In genomic region chr2:121309801-121310200, GRCh38 we compare ENCODE assay signal across 12 cellular contexts. TPM values are rescaled to one million over a fixed set of nuclear protein-coding genes. Genes with fewer than 3 reads are reported as not detected.
DNase-seq lines count a peak whose midpoint lies in the region; ATAC-seq, FAIRE-seq and TF ChIP-seq lines count a peak whose summit lies in the region.
"Had no signal": no experiment of that assay in that cellular context is flagged by ENCODE, and none has a peak within 500 bp of the region (broad histone marks: within the 10 kb centered on the region; RNA-seq: fewer than 3 reads in every experiment).

No MANE protein-coding gene starts in this region.

- ATAC-seq in HG03159 (IDR thresholded peaks at IDR 0.05; ENCODE audit: unreplicated experiment) = peak; percentile 96
- no peak for ATAC-seq in K562
- ATAC-seq in stimulated activated effector memory CD8-positive, alpha-beta T cell treated with anti-CD3 and anti-CD28 coated beads, Interleukin-12 subunit alpha, Interleukin-12 subunit beta, amount 100 ng/mL, for 72 hours = peak; percentile 70
- ATAC-seq in GM19328 (IDR thresholded peaks at IDR 0.05; ENCODE audit: unreplicated experiment) = no peak

- H3K27ac Mint-ChIP-seq in activated CD4-positive, alpha-beta T cell treated with anti-CD3 and anti-CD28 coated beads, Interleukin-2, amount 10 ng/mL, durations not matched to agents 24 days and 14 days = no peak overlapping the region
- H3K27ac Mint-ChIP-seq in stimulated activated effector memory CD8-positive, alpha-beta T cell treated with anti-CD3 and anti-CD28 coated beads, Interleukin-12 subunit alpha, Interleukin-12 subunit beta, amount 100 ng/mL, for 72 hours = peak overlapping the region; percentile 9
- H3K27ac Mint-ChIP-seq: activated T-helper 2 cell treated with anti-CD3 and anti-CD28 coated beads, Interferon-gamma antibody, Interleukin-2, Interleukin-4, amounts not matched to agents 10 μg/mL and 5 μg/mL and 100 μg/mL, durations not matched to agents 14 hours and 24 hours and 36 hours had no signal

- dilution Hi-C loops in mammary epithelial cell (cut with HindIII; ENCODE audit: low sequenced_read_pairs) = loop anchor here (25.0 kb wide), 1 partner anchor 222 kb away; no protein-coding TSS in a partner anchor

- H3K27me3 ChIP-seq in K562 (ENCODE audit: control insufficient read depth in 2 of 2, insufficient read depth in 2 of 2, low read length in 2 of 2) = peaks cover 0 to 10% of the 10 kb centered on the region in 2 experiments; a peak in 3 of 5 replicates
- H3K27me3 ChIP-seq in mammary epithelial cell (ENCODE audit: insufficient read depth, low read length) = no peaks in the 10 kb centered on the region
- H3K27me3 ChIP-seq: right lobe of liver had no signal

- peaks cover 46% of the 10 kb centered on the region for H3K27me3 Mint-ChIP-seq in activated CD4-positive, alpha-beta T cell treated with anti-CD3 and anti-CD28 coated beads, Interleukin-2, amount 10 ng/mL, durations not matched to agents 24 days and 14 days

- POLR2A ChIA-PET in K562 (lab: Yijun Ruan, JAX) = no interaction called here

- WGBS in K562 (ENCODE audit: insufficient coverage, low coverage, missing lambda C conversion rate) = 0% methylated on average over 3 of the region's 3 CpGs
- WGBS in mammary epithelial cell (ENCODE audit: low coverage, missing lambda C conversion rate) = 85% methylated on average over 3 of the region's 3 CpGs

- H3K9me1 ChIP-seq in K562 (ENCODE audit: control insufficient read depth, insufficient read depth, low read length) = no peaks in the 10 kb centered on the region

- BruUV-seq in K562 (replicated peaks; lab: Mats Ljungman, UMichigan) (no TSS peak), mammary epithelial cell (replicated peaks; lab: Mats Ljungman, UMichigan) (no TSS peak)

- no peak overlapping the region for H3K27ac ChIP-seq in K562 (ENCODE audit: extremely low read depth, low read depth, low read length)
- H3K27ac ChIP-seq in mammary epithelial cell (ENCODE audit: insufficient read depth, low read depth, low read length) = no peak overlapping the region
- H3K27ac ChIP-seq: right lobe of liver had no signal

- CTCF ChIA-PET in K562 (lab: Yijun Ruan, JAX; ENCODE audit: low intra/inter-chr PET ratio) = no interaction called here
- CTCF ChIA-PET in mammary epithelial cell (lab: Charles Lee; ENCODE audit: low non-redundant PET) = no interaction called here

- no peak for TF ChIP-seq POLR2A in K562 (conservative IDR thresholded peaks at IDR 0.05)

- TF ChIP-seq EP300 in K562 (IDR thresholded peaks at IDR 0.05; ENCODE audit: low read length) = no peak

- H3K4me3 ChIP-seq in K562 (no peak overlapping the region), mammary epithelial cell (replicated peaks in 1 of 3; ENCODE audit: insufficient read depth in 1 of 3, low read depth in 2 of 3, low read length in 3 of 3) (no peak overlapping the region)
- H3K4me3 ChIP-seq: right lobe of liver had no signal

- no peak for TF ChIP-seq RAD21 in K562 (CRISPR knock-in tag; conservative IDR thresholded peaks at IDR 0.05 in 1 of 2, IDR thresholded peaks at IDR 0.05 in 1 of 2)

- H3K4me1 Mint-ChIP-seq in activated CD4-positive, alpha-beta T cell treated with anti-CD3 and anti-CD28 coated beads, Interleukin-2, amount 10 ng/mL, durations not matched to agents 24 days and 14 days = peaks cover 5% of the 10 kb centered on the region
- peaks cover 13% of the 10 kb centered on the region for H3K4me1 Mint-ChIP-seq in stimulated activated effector memory CD8-positive, alpha-beta T cell treated with anti-CD3 and anti-CD28 coated beads, Interleukin-12 subunit alpha, Interleukin-12 subunit beta, amount 100 ng/mL, for 72 hours

- no peaks in the 10 kb centered on the region for H3K9me3 ChIP-seq in K562 (replicated peaks; ENCODE audit: control insufficient read depth, insufficient read depth, low read depth, low read length)
- H3K9me3 ChIP-seq in mammary epithelial cell (replicated peaks; ENCODE audit: insufficient read depth, low read length) = no peaks in the 10 kb centered on the region

- no peak for TF ChIP-seq CTCF in K562 (IDR thresholded peaks at IDR 0.05 in 2 of 3, conservative IDR thresholded peaks at IDR 0.05 in 1 of 3; ENCODE audit: insufficient read depth in 2 of 3, low read depth in 1 of 3, low read length in 3 of 3)
- TF ChIP-seq CTCF in mammary epithelial cell (conservative IDR thresholded peaks at IDR 0.05 in 1 of 2, IDR thresholded peaks at IDR 0.05 in 1 of 2; ENCODE audit: extremely low read depth in 1 of 2, insufficient read depth in 1 of 2, low read depth in 1 of 2, low read length in 2 of 2) = no peak

- in situ Hi-C loops in K562 (cut with MboI) = no loop called here
- in situ Hi-C loops in mammary epithelial cell (cut with MboI; ENCODE audit: low sequenced_read_pairs in 2 of 2) = no loop called here

- intact Hi-C loops in activated CD4-positive, alpha-beta T cell treated with anti-CD3 and anti-CD28 coated beads, Interleukin-2, amount 10 ng/mL, durations not matched to agents 24 days and 14 days (cut with micrococcal nuclease) = no loop called here
- intact Hi-C loops in K562 (cut with micrococcal nuclease) (no loop called here), mammary epithelial cell (cut with micrococcal nuclease) (no loop called here)

- H3K4me1 ChIP-seq in K562 (replicated peaks in 1 of 2; ENCODE audit: control insufficient read depth in 2 of 2, insufficient read depth in 2 of 2, low read length in 2 of 2) = no peaks in the 10 kb centered on the region
- no peaks in the 10 kb centered on the region for H3K4me1 ChIP-seq in mammary epithelial cell (ENCODE audit: insufficient read depth, low read length)
- H3K4me1 ChIP-seq: right lobe of liver had no signal

- H3K9ac ChIP-seq in K562 (ENCODE audit: insufficient read depth in 1 of 2, low read depth in 2 of 2, low read length in 2 of 2) (no peak overlapping the region), mammary epithelial cell (ENCODE audit: insufficient read depth, low read length) (no peak overlapping the region)

- H3K36me3 Mint-ChIP-seq in activated CD4-positive, alpha-beta T cell treated with anti-CD3 and anti-CD28 coated beads, Interleukin-2, amount 10 ng/mL, durations not matched to agents 24 days and 14 days (ENCODE audit: low read depth) = no peaks in the 10 kb centered on the region
- no peaks in the 10 kb centered on the region for H3K36me3 Mint-ChIP-seq in stimulated activated effector memory CD8-positive, alpha-beta T cell treated with anti-CD3 and anti-CD28 coated beads, Interleukin-12 subunit alpha, Interleukin-12 subunit beta, amount 100 ng/mL, for 72 hours

- FAIRE-seq in K562 (lab: Jason Lieb, UNC) = no peak
- FAIRE-seq: islet of Langerhans had no signal

- H3K4me2 ChIP-seq in K562 (ENCODE audit: insufficient read depth, low read length) (no peak overlapping the region), mammary epithelial cell (ENCODE audit: insufficient read depth, low read depth, low read length) (no peak overlapping the region)

- H2AFZ ChIP-seq in K562 (ENCODE audit: low read depth, low read length) = no peak overlapping the region
- H2AFZ ChIP-seq in mammary epithelial cell (ENCODE audit: low read depth, low read length) = no peak overlapping the region

- DNase-seq in activated CD4-positive, alpha-beta T cell treated with anti-CD3 and anti-CD28 coated beads, Interleukin-2, amount 10 ng/mL, durations not matched to agents 24 days and 14 days = peak; percentile 63
- no peak for DNase-seq in activated CD4-positive, alpha-beta T cell treated with anti-CD3 and anti-CD28 coated beads for 48 hours
- DNase-seq in K562 (ENCODE audit: extremely low read depth in 1 of 4, low spot score in 3 of 4) (peak in 1 of 4 experiments; percentile 3), NCI-H2196 treated with DMSO at 0.1 percent for 48 hours (lab: John Stamatoyannopoulos, UW; ENCODE audit: unreplicated experiment) (no peak), mammary epithelial cell (no peak)
- DNase-seq in stimulated activated effector memory CD8-positive, alpha-beta T cell treated with anti-CD3 and anti-CD28 coated beads, Interleukin-12 subunit alpha, Interleukin-12 subunit beta, amount 100 ng/mL, for 72 hours (ENCODE audit: low spot score in 2 of 2) = no peak

- H3K9me3 Mint-ChIP-seq in activated CD4-positive, alpha-beta T cell treated with anti-CD3 and anti-CD28 coated beads, Interleukin-2, amount 10 ng/mL, durations not matched to agents 24 days and 14 days = no peaks in the 10 kb centered on the region
- H3K9me3 Mint-ChIP-seq in stimulated activated effector memory CD8-positive, alpha-beta T cell treated with anti-CD3 and anti-CD28 coated beads, Interleukin-12 subunit alpha, Interleukin-12 subunit beta, amount 100 ng/mL, for 72 hours = no peaks in the 10 kb centered on the region
- H3K9me3 Mint-ChIP-seq: activated T-helper 2 cell treated with anti-CD3 and anti-CD28 coated beads, Interferon-gamma antibody, Interleukin-2, Interleukin-4, amounts not matched to agents 10 μg/mL and 5 μg/mL and 100 μg/mL, durations not matched to agents 14 hours and 24 hours and 36 hours had no signal

- H3K79me2 ChIP-seq in K562 (ENCODE audit: control insufficient read depth, insufficient read depth, low read length) = no peaks in the 10 kb centered on the region
- no peaks in the 10 kb centered on the region for H3K79me2 ChIP-seq in mammary epithelial cell (ENCODE audit: insufficient read depth, low read length)

- no peak overlapping the region for H3K4me3 Mint-ChIP-seq in activated CD4-positive, alpha-beta T cell treated with anti-CD3 and anti-CD28 coated beads, Interleukin-2, amount 10 ng/mL, durations not matched to agents 24 days and 14 days
- no peak overlapping the region for H3K4me3 Mint-ChIP-seq in stimulated activated effector memory CD8-positive, alpha-beta T cell treated with anti-CD3 and anti-CD28 coated beads, Interleukin-12 subunit alpha, Interleukin-12 subunit beta, amount 100 ng/mL, for 72 hours

- H3K36me3 ChIP-seq in K562 (ENCODE audit: control insufficient read depth, insufficient read depth, low read length) (no peaks in the 10 kb centered on the region), mammary epithelial cell (ENCODE audit: insufficient read depth, low read length) (no peaks in the 10 kb centered on the region)
- H3K36me3 ChIP-seq: right lobe of liver had no signal

- H4K20me1 ChIP-seq in K562 (replicated peaks; ENCODE audit: control insufficient read depth, insufficient read depth, low read length) (no peaks in the 10 kb centered on the region; the same call in 1 of the 2 replicates), mammary epithelial cell (ENCODE audit: insufficient read depth, low read length) (no peaks in the 10 kb centered on the region)

RNA-seq across cellular contexts. Expression of gene TFCP2L1, which starts 24.8 kb away (rescaled TPM):
- total RNA-seq in activated CD4-positive, alpha-beta T cell treated with anti-CD3 and anti-CD28 coated beads, Interleukin-2, amount 10 ng/mL, durations not matched to agents 24 days and 14 days = 0.12 TPM in 1 of 2 replicates, not detected in the other
- 0.83 and 0.92 TPM in 2 replicates for total RNA-seq in K562 (2011; cell fraction: chromatin; rRNA removed; ENCODE audit: low replicate concordance)
- total RNA-seq in K562 (2011; cell fraction: nucleolus; rRNA removed) = 0.33 and 0.53 TPM in 2 replicates
- total RNA-seq in K562 (2011; cell fraction: nucleoplasm; rRNA removed) = 0.73 and 1.1 TPM in 2 replicates
- 0.45 and 0.49 TPM in 2 replicates for total RNA-seq in K562 (2014; rRNA removed)
- total RNA-seq in K562 (2014; rRNA removed; fragmentation: Illumina TruSeq; extraction: Trizol) = 0.44 and 0.45 TPM in 2 replicates
- 0.34 and 0.36 TPM in 2 replicates for total RNA-seq in K562 (2015; rRNA removed; fragmentation: Illumina TruSeq; extraction: Trizol)
- total RNA-seq in K562 (2021) = 1.00 and 1.1 TPM in 2 replicates
- polyA plus RNA-seq in K562 (2011; rRNA removed) = 0.26 and 0.54 TPM in 2 replicates
- 0.56 and 1.3 TPM in 2 replicates for polyA plus RNA-seq in K562 (2011; cell fraction: cytosol; rRNA removed)
- polyA plus RNA-seq in K562 (2011; cell fraction: nucleus; rRNA removed) = 0.87 and 1.6 TPM in 2 replicates
- polyA plus RNA-seq in K562 (2012) = 0.27 and 1.2 TPM in 2 replicates
- 0.51 and 0.58 TPM in 2 replicates for polyA plus RNA-seq in K562 (2014; fragmentation: Illumina TruSeq; extraction: Trizol)
- polyA plus RNA-seq in K562 (2014; fragmentation: Nextera tagmentation; extraction: Ambion mirVana) = under 1 TPM; 0.08 to 0.15 TPM
- polyA plus RNA-seq in K562 (2014; rRNA removed) = 0.42 and 0.74 TPM in 2 replicates
- polyA minus RNA-seq in K562 (2011; rRNA and poly(A)+ RNA removed) = 0.51 and 0.74 TPM in 2 replicates
- polyA minus RNA-seq in K562 (2011; cell fraction: cytosol; rRNA and poly(A)+ RNA removed) = 0.48 and 0.73 TPM in 2 replicates
- polyA minus RNA-seq in K562 (2011; cell fraction: nucleus; rRNA and poly(A)+ RNA removed) = 0.22 and 0.27 TPM in 2 replicates
- total RNA-seq in mammary epithelial cell = 100 to 1,000 TPM in 1 of 2 donors, 10 to 100 TPM in 1; 50.5 to 174 TPM
- 62.2 TPM for polyA plus RNA-seq in mammary epithelial cell
- polyA minus RNA-seq in mammary epithelial cell = 543 TPM
- total RNA-seq: activated T-helper 2 cell treated with anti-CD3 and anti-CD28 coated beads, Interferon-gamma antibody, Interleukin-2, Interleukin-4, amounts not matched to agents 10 μg/mL and 5 μg/mL and 100 μg/mL, durations not matched to agents 14 hours and 24 hours and 36 hours; T-helper 1 cell treated with Interleukin-12 subunit alpha and Interleukin-12 subunit beta and Interleukin-4 antibody, amounts not matched to agents 30 ng/mL and 1 ng/mL, for 36 hours had no signal

Comparison
In these comparisons a context has a peak if more than half of its experiments do, and no peak if none do; other contexts are left out.
1. ATAC-seq: peak in HG03159 (single experiment) and stimulated activated effector memory CD8-positive, alpha-beta T cell treated with anti-CD3 and anti-CD28 coated beads, Interleukin-12 subunit alpha, Interleukin-12 subunit beta, amount 100 ng/mL, for 72 hours (single experiment); none in K562 (single experiment) and GM19328 (single experiment).
2. RNA of gene TFCP2L1, which starts 24.8 kb away (total RNA-seq): 50.5 to 174 TPM in mammary epithelial cell; 0.33 to 1.1 TPM in K562 and 0.12 TPM in activated CD4-positive, alpha-beta T cell treated with anti-CD3 and anti-CD28 coated beads, Interleukin-2, amount 10 ng/mL, durations not matched to agents 24 days and 14 days; every median in the first group is over 10 times any median in the second.